19 cellular contexts compared by ENCODE assay signal in the genomic region with DNA sequence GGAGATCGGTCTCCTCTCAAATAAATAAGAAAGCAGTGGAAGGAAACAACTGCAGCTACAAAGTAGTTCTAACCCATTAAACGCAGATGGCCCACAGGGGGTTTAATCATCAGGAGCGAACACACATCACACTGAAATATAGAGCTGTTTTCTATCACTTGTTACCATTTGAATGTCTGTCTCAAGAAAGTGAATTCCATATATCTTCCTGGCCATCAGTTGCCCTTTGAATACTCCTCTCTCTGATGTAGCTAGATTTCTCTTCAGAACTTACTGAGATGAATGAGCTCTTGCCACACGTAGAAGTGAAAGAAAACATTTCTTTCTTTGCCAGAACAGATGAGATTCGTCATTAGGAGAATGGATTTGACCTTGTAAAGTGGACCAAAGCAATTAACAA. TPM values are rescaled to one million over a fixed set of nuclear protein-coding genes. Genes with fewer than 3 reads are reported as not detected.
"Had no signal": no experiment of that assay in that cellular context is flagged by ENCODE, and none has a peak within 500 bp of the region (broad histone marks: within the 10 kb centered on the region; RNA-seq: fewer than 3 reads in every experiment).

No MANE protein-coding gene starts in this region.

- H3K4me3 Mint-ChIP-seq: activated naive CD4-positive, alpha-beta T cell treated with anti-CD3 and anti-CD28 coated beads for 36 hours; activated T-helper 17 cell treated with anti-CD3 and anti-CD28 coated beads, Interleukin-2, amount 50 U/mL, for 72 hours; stimulated activated memory B cell treated with anti-CD40 and anti-IgM and Interleukin-4, amounts not matched to agents 10 μg/mL and 1 μg/mL and 100 μg/mL, for 72 hours; T-helper 17 cell had no signal

- DNase-seq: activated CD4-positive, alpha-beta T cell treated with anti-CD3 and anti-CD28 coated beads, Interleukin-2, amount 50 U/mL, for 1 hour; activated naive CD4-positive, alpha-beta T cell treated with anti-CD3 and anti-CD28 coated beads for 36 hours; activated T-cell treated with anti-CD3 and anti-CD28 coated beads for 4 hours; adrenal gland; body of pancreas; central memory CD4-positive, alpha-beta T cell; effector CD4-positive, alpha-beta T cell; foreskin melanocyte; heart left ventricle; left lung; small intestine; substantia nigra; T-helper 17 cell; trophoblast cell had no signal

- H3K27me3 ChIP-seq: adrenal gland, body of pancreas had no signal

- H3K4me1 ChIP-seq: adrenal gland, body of pancreas, heart left ventricle, left lung had no signal

- H3K9me3 ChIP-seq: adrenal gland, body of pancreas, heart left ventricle, left lung had no signal

- H3K4me3 ChIP-seq: adrenal gland, body of pancreas, coronary artery, heart left ventricle, left lung had no signal

- H3K27ac ChIP-seq: adrenal gland, body of pancreas, coronary artery, heart left ventricle, left lung had no signal

- H3K36me3 ChIP-seq: adrenal gland, heart left ventricle, left lung had no signal

- H3K27ac Mint-ChIP-seq: activated naive CD4-positive, alpha-beta T cell treated with anti-CD3 and anti-CD28 coated beads for 36 hours; activated T-helper 17 cell treated with anti-CD3 and anti-CD28 coated beads, Interleukin-2, amount 50 U/mL, for 72 hours; stimulated activated memory B cell treated with anti-CD40 and anti-IgM and Interleukin-4, amounts not matched to agents 10 μg/mL and 1 μg/mL and 100 μg/mL, for 72 hours; T-helper 17 cell had no signal

- H3K27me3 Mint-ChIP-seq: activated T-helper 17 cell treated with anti-CD3 and anti-CD28 coated beads, Interleukin-2, amount 50 U/mL, for 72 hours; stimulated activated memory B cell treated with anti-CD40 and anti-IgM and Interleukin-4, amounts not matched to agents 10 μg/mL and 1 μg/mL and 100 μg/mL, for 72 hours; T-helper 17 cell had no signal

- FAIRE-seq: islet of Langerhans, small intestine had no signal

- H3K36me3 Mint-ChIP-seq: stimulated activated memory B cell treated with anti-CD40 and anti-IgM and Interleukin-4, amounts not matched to agents 10 μg/mL and 1 μg/mL and 100 μg/mL, for 72 hours had no signal

- ATAC-seq: activated T-helper 17 cell treated with anti-CD3 and anti-CD28 coated beads, Interleukin-2, amount 50 U/mL, for 72 hours; body of pancreas; heart left ventricle; left lung; stimulated activated memory B cell treated with anti-CD40 and anti-IgM and Interleukin-4, amounts not matched to agents 10 μg/mL and 1 μg/mL and 100 μg/mL, for 72 hours; T-helper 17 cell had no signal

- H3K4me1 Mint-ChIP-seq: activated T-helper 17 cell treated with anti-CD3 and anti-CD28 coated beads, Interleukin-2, amount 50 U/mL, for 72 hours; stimulated activated memory B cell treated with anti-CD40 and anti-IgM and Interleukin-4, amounts not matched to agents 10 μg/mL and 1 μg/mL and 100 μg/mL, for 72 hours; T-helper 17 cell had no signal

- H3K9me3 Mint-ChIP-seq: activated T-helper 17 cell treated with anti-CD3 and anti-CD28 coated beads, Interleukin-2, amount 50 U/mL, for 72 hours; stimulated activated memory B cell treated with anti-CD40 and anti-IgM and Interleukin-4, amounts not matched to agents 10 μg/mL and 1 μg/mL and 100 μg/mL, for 72 hours had no signal

RNA-seq across cellular contexts. Expression of a gene that starts 29.2 kb away (rescaled TPM):
- total RNA-seq: activated CD8-positive, alpha-beta memory T cell treated with anti-CD3 and anti-CD28 coated beads for 36 hours; activated naive CD4-positive, alpha-beta T cell treated with anti-CD3 and anti-CD28 coated beads for 36 hours; activated T-helper 17 cell treated with anti-CD3 and anti-CD28 coated beads, Interleukin-2, amount 50 U/mL, for 72 hours; adrenal gland; body of pancreas; heart left ventricle; left lung; T-helper 17 cell had no signal
- polyA plus RNA-seq: adrenal gland, heart left ventricle, small intestine had no signal
